10 cellular contexts compared by ENCODE assay signal in genomic region chr1:119544165-119544762, GRCh38. TPM values are rescaled to one million over a fixed set of nuclear protein-coding genes. Genes with fewer than 3 reads are reported as not detected.
DNase-seq lines count a peak whose midpoint lies in the region; TF ChIP-seq lines count a peak whose summit lies in the region.
"Had no signal": no experiment of that assay in that cellular context is flagged by ENCODE, and none has a peak within 500 bp of the region (broad histone marks: within the 10 kb centered on the region; RNA-seq: fewer than 3 reads in every experiment).

No MANE protein-coding gene starts in this region.

- POLR2A ChIA-PET in AG04450 (lab: Yijun Ruan, JAX) = no interaction called here

- H3K27ac ChIP-seq in AG04450 (ENCODE audit: low read depth, low read length) = no peak overlapping the region
- H3K27ac ChIP-seq: suprapubic skin had no signal

- intact Hi-C loops in posterior cingulate gyrus (cut with DNase I) = no loop called here

- H3K4me3 ChIP-seq in AG04450 (ENCODE audit: low read depth, low read length) = no peak overlapping the region
- H3K4me3 ChIP-seq: suprapubic skin had no signal

- TF ChIP-seq CTCF in AG04450 (IDR thresholded peaks at IDR 0.05; ENCODE audit: low read depth, low read length) = peak; percentile 39
- peak; percentile 75 for TF ChIP-seq CTCF in GM12873 (IDR thresholded peaks at IDR 0.05; ENCODE audit: insufficient read depth, low read depth, low read length, missing control alignments)

- CTCF ChIA-PET in AG04450 (lab: Charles Lee) = interaction anchor here (0.8 kb wide), 1 partner anchor 132 kb away, joined by 4 read pairs; no protein-coding TSS in a partner anchor

- H3K9me3 ChIP-seq in AG04450 (ENCODE audit: control insufficient read depth, insufficient read depth, low read length) = no peaks in the 10 kb centered on the region
- H3K9me3 ChIP-seq: suprapubic skin had no signal

- no peak for DNase-seq in AG04450 (ENCODE audit: low read depth, low spot score)
- DNase-seq in RPMI7951 (ENCODE audit: low read depth) = peak; percentile 9
- peak; percentile 10 for DNase-seq in germinal center (ENCODE audit: low spot score)
- DNase-seq in posterior cingulate gyrus = no peak
- no peak for DNase-seq in DMS153 (lab: John Stamatoyannopoulos, UW)
- DNase-seq in T-helper 1 cell = no peak
- DNase-seq in HCEC 1CT = no peak

- peaks cover 4% of the 10 kb centered on the region for H3K27me3 ChIP-seq in AG04450 (ENCODE audit: control insufficient read depth, insufficient read depth, low read length)
- H3K27me3 ChIP-seq: suprapubic skin had no signal

RNA-seq across cellular contexts. Expression of gene HSD3B1, which starts 37.3 kb away (rescaled TPM):
- not detected in 2 replicates for polyA plus RNA-seq in AG04450 (2011; rRNA removed)
- polyA minus RNA-seq in AG04450 (2011; rRNA and poly(A)+ RNA removed) = not detected in 2 replicates
- total RNA-seq in RPMI7951 (2014; rRNA removed; shearing (Covaris generic)) = not detected in 2 replicates
- total RNA-seq: M059J had no signal

Comparison
In these comparisons a context has a peak if more than half of its experiments do, and no peak if none do; other contexts are left out.
1. DNase-seq: peak in RPMI7951 (single experiment) and germinal center (single experiment); none in AG04450 (single experiment), posterior cingulate gyrus (0 of 10), DMS153 (single experiment), T-helper 1 cell (0 of 5) and HCEC 1CT (single experiment).